2 cellular contexts compared by ENCODE assay signal in the genomic region with DNA sequence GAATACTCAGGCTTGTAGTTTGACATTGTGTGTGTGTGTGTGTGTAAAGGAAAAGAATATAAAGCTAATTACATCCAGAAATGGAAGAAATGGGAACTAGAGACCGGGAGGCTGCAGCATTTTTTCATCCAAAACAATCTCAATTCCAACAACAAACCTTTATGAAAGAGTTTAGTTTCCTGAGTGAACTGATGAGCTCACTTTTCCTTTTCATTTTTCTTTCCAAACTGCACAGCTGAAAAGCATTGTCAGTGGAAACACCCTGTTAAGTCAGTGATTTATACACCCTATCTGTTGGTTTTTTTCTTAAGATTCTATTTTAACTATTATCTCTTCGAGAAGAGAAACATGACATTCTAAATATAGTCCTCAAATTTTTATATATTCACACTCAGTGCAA.
TF ChIP-seq lines count a peak whose summit lies in the region.

No MANE protein-coding gene starts in this region.

TF ChIP-seq in SK-N-SH, 30 proteins besides CTCF, POLR2A, EP300 and RAD21 (continued from another document):
- TF ChIP-seq GATA2 (CRISPR knock-in tag; IDR thresholded peaks at IDR 0.05) (no peak), ELF1 (IDR thresholded peaks at IDR 0.05) (no peak), GABPA (IDR thresholded peaks at IDR 0.05; ENCODE audit: low read depth) (no peak), YY1 (IDR thresholded peaks at IDR 0.05; ENCODE audit: low read depth) (no peak), POLR2AphosphoS5 (IDR thresholded peaks at IDR 0.05; ENCODE audit: low read depth, low read length) (no peak), MXI1 (IDR thresholded peaks at IDR 0.05; ENCODE audit: low read depth, low read length) (no peak), EZH2phosphoT487 (IDR thresholded peaks at IDR 0.05; ENCODE audit: borderline replicate concordance, low read depth) (no peak), NRF1 (IDR thresholded peaks at IDR 0.05; ENCODE audit: low read depth, low read length) (no peak), TCF12 (IDR thresholded peaks at IDR 0.05) (no peak), RXRA (IDR thresholded peaks at IDR 0.05; ENCODE audit: borderline replicate concordance, low read depth) (no peak), TEAD4 (IDR thresholded peaks at IDR 0.05; ENCODE audit: borderline replicate concordance, insufficient read depth) (no peak), SIN3A (IDR thresholded peaks at IDR 0.05; ENCODE audit: borderline replicate concordance, low read depth, low read length) (no peak)
- TF ChIP-seq, protein P1, sequence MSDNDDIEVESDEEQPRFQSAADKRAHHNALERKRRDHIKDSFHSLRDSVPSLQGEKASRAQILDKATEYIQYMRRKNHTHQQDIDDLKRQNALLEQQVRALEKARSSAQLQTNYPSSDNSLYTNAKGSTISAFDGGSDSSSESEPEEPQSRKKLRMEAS (IDR thresholded peaks at IDR 0.05; ENCODE audit: low read depth) = no peak
- TF ChIP-seq, protein P2, sequence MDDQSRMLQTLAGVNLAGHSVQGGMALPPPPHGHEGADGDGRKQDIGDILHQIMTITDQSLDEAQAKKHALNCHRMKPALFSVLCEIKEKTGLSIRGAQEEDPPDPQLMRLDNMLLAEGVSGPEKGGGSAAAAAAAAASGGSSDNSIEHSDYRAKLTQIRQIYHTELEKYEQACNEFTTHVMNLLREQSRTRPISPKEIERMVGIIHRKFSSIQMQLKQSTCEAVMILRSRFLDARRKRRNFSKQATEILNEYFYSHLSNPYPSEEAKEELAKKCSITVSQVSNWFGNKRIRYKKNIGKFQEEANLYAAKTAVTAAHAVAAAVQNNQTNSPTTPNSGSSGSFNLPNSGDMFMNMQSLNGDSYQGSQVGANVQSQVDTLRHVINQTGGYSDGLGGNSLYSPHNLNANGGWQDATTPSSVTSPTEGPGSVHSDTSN (IDR thresholded peaks at IDR 0.05) = no peak
- TF ChIP-seq, protein P3, sequence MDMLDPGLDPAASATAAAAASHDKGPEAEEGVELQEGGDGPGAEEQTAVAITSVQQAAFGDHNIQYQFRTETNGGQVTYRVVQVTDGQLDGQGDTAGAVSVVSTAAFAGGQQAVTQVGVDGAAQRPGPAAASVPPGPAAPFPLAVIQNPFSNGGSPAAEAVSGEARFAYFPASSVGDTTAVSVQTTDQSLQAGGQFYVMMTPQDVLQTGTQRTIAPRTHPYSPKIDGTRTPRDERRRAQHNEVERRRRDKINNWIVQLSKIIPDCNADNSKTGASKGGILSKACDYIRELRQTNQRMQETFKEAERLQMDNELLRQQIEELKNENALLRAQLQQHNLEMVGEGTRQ (IDR thresholded peaks at IDR 0.05; ENCODE audit: borderline replicate concordance, low read depth, low read length) = no peak
TF ChIP-seq in SK-N-SH: peak in this region for 0.

TF ChIP-seq in SK-N-SH treated with all-trans-retinoic acid at 6 μM for 48 hours, 23 proteins besides CTCF, POLR2A, EP300 and RAD21 (continued from another document):
- TF ChIP-seq, protein P4, sequence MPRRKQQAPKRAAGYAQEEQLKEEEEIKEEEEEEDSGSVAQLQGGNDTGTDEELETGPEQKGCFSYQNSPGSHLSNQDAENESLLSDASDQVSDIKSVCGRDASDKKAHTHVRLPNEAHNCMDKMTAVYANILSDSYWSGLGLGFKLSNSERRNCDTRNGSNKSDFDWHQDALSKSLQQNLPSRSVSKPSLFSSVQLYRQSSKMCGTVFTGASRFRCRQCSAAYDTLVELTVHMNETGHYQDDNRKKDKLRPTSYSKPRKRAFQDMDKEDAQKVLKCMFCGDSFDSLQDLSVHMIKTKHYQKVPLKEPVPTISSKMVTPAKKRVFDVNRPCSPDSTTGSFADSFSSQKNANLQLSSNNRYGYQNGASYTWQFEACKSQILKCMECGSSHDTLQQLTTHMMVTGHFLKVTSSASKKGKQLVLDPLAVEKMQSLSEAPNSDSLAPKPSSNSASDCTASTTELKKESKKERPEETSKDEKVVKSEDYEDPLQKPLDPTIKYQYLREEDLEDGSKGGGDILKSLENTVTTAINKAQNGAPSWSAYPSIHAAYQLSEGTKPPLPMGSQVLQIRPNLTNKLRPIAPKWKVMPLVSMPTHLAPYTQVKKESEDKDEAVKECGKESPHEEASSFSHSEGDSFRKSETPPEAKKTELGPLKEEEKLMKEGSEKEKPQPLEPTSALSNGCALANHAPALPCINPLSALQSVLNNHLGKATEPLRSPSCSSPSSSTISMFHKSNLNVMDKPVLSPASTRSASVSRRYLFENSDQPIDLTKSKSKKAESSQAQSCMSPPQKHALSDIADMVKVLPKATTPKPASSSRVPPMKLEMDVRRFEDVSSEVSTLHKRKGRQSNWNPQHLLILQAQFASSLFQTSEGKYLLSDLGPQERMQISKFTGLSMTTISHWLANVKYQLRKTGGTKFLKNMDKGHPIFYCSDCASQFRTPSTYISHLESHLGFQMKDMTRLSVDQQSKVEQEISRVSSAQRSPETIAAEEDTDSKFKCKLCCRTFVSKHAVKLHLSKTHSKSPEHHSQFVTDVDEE (CRISPR knock-in tag; IDR thresholded peaks at IDR 0.05) = no peak
- TF ChIP-seq ZC3H10 (CRISPR knock-in tag; IDR thresholded peaks at IDR 0.05) = no peak
- no peak for TF ChIP-seq TCF4 (CRISPR knock-in tag; IDR thresholded peaks at IDR 0.05; ENCODE audit: borderline replicate concordance)
- TF ChIP-seq ZFP3 (CRISPR knock-in tag; IDR thresholded peaks at IDR 0.05) = no peak
